In the genomic region with DNA sequence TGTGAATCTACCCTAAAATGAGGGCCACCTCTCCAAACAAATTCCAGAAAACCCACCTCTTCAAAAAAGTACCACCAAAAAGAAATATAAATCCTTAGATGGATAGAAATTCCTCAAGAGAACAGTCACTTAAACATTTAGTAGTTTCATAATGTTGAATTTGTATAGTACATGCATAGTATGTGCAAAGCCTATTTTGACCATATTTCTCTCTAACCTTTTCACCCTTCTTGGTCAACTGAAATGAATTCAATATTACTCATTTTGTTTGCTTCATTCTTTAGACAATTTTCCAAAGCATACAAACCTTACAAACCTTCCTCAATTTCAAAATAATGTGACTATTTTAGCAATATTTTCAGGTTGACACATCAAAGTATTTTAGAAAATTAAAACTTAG, we compare ENCODE assay signal across 1 cellular context.
TF ChIP-seq lines count a peak whose summit lies in the region.

No MANE protein-coding gene starts in this region.

TF ChIP-seq in SK-N-SH, 30 proteins besides CTCF, POLR2A, EP300 and RAD21 (continued from another document):
- TF ChIP-seq, protein P1, sequence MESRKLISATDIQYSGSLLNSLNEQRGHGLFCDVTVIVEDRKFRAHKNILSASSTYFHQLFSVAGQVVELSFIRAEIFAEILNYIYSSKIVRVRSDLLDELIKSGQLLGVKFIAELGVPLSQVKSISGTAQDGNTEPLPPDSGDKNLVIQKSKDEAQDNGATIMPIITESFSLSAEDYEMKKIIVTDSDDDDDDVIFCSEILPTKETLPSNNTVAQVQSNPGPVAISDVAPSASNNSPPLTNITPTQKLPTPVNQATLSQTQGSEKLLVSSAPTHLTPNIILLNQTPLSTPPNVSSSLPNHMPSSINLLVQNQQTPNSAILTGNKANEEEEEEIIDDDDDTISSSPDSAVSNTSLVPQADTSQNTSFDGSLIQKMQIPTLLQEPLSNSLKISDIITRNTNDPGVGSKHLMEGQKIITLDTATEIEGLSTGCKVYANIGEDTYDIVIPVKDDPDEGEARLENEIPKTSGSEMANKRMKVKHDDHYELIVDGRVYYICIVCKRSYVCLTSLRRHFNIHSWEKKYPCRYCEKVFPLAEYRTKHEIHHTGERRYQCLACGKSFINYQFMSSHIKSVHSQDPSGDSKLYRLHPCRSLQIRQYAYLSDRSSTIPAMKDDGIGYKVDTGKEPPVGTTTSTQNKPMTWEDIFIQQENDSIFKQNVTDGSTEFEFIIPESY (IDR thresholded peaks at IDR 0.05; ENCODE audit: borderline replicate concordance, low read depth) = no peak
- TF ChIP-seq TEAD4 (IDR thresholded peaks at IDR 0.05; ENCODE audit: borderline replicate concordance, insufficient read depth) (no peak), EZH2phosphoT487 (IDR thresholded peaks at IDR 0.05; ENCODE audit: borderline replicate concordance, low read depth) (no peak), NFIC (IDR thresholded peaks at IDR 0.05; ENCODE audit: borderline replicate concordance) (no peak), NRF1 (IDR thresholded peaks at IDR 0.05; ENCODE audit: low read depth, low read length) (no peak), RXRA (IDR thresholded peaks at IDR 0.05; ENCODE audit: borderline replicate concordance, low read depth) (no peak)
- TF ChIP-seq, protein P2, sequence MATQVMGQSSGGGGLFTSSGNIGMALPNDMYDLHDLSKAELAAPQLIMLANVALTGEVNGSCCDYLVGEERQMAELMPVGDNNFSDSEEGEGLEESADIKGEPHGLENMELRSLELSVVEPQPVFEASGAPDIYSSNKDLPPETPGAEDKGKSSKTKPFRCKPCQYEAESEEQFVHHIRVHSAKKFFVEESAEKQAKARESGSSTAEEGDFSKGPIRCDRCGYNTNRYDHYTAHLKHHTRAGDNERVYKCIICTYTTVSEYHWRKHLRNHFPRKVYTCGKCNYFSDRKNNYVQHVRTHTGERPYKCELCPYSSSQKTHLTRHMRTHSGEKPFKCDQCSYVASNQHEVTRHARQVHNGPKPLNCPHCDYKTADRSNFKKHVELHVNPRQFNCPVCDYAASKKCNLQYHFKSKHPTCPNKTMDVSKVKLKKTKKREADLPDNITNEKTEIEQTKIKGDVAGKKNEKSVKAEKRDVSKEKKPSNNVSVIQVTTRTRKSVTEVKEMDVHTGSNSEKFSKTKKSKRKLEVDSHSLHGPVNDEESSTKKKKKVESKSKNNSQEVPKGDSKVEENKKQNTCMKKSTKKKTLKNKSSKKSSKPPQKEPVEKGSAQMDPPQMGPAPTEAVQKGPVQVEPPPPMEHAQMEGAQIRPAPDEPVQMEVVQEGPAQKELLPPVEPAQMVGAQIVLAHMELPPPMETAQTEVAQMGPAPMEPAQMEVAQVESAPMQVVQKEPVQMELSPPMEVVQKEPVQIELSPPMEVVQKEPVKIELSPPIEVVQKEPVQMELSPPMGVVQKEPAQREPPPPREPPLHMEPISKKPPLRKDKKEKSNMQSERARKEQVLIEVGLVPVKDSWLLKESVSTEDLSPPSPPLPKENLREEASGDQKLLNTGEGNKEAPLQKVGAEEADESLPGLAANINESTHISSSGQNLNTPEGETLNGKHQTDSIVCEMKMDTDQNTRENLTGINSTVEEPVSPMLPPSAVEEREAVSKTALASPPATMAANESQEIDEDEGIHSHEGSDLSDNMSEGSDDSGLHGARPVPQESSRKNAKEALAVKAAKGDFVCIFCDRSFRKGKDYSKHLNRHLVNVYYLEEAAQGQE (IDR thresholded peaks at IDR 0.05; ENCODE audit: low read depth, low read length) = no peak
